23 cellular contexts compared by ENCODE assay signal in genomic region chr9:28001096-28001495, GRCh38.
"Had no signal": no experiment of that assay in that cellular context is flagged by ENCODE, and none has a peak within 500 bp of the region (broad histone marks: within the 10 kb centered on the region; RNA-seq: fewer than 3 reads in every experiment).

No MANE protein-coding gene starts in this region.

- H2AFZ ChIP-seq: parathyroid adenoma had no signal

- H3K9me3 Mint-ChIP-seq: endodermal cell; nephron; stimulated activated naive CD8-positive, alpha-beta T cell treated with anti-CD3 and anti-CD28 coated beads, Interleukin-15, amount 100 ng/mL, for 72 hours had no signal

- H3K9me3 ChIP-seq: colonic mucosa, heart right ventricle, lower lobe of right lung, psoas muscle, testis, transverse colon had no signal

- H3K4me1 Mint-ChIP-seq: endodermal cell; immature natural killer cell; memory B cell; naive B cell; stimulated activated naive B cell treated with anti-CD40 and anti-IgM and Interleukin-4, amounts not matched to agents 10 μg/mL and 1 μg/mL and 100 μg/mL, for 72 hours; stimulated activated naive CD8-positive, alpha-beta T cell treated with anti-CD3 and anti-CD28 coated beads, Interleukin-15, amount 100 ng/mL, for 72 hours had no signal

- H3K36me3 ChIP-seq: colonic mucosa, heart right ventricle, left ventricle myocardium inferior, lower lobe of right lung, transverse colon had no signal

- H3K4me3 Mint-ChIP-seq: endodermal cell; immature natural killer cell; memory B cell; naive B cell; nephron; stimulated activated naive B cell treated with anti-CD40 and anti-IgM and Interleukin-4, amounts not matched to agents 10 μg/mL and 1 μg/mL and 100 μg/mL, for 72 hours; stimulated activated naive CD8-positive, alpha-beta T cell treated with anti-CD3 and anti-CD28 coated beads, Interleukin-15, amount 100 ng/mL, for 72 hours had no signal

- H3K79me2 ChIP-seq: parathyroid adenoma had no signal

- H3K27me3 ChIP-seq: colonic mucosa, heart right ventricle, testis, transverse colon had no signal

- H3K27me3 Mint-ChIP-seq: memory B cell; stimulated activated naive B cell treated with anti-CD40 and anti-IgM and Interleukin-4, amounts not matched to agents 10 μg/mL and 1 μg/mL and 100 μg/mL, for 72 hours; stimulated activated naive CD8-positive, alpha-beta T cell treated with anti-CD3 and anti-CD28 coated beads, Interleukin-15, amount 100 ng/mL, for 72 hours had no signal

- ATAC-seq: heart right ventricle; left cardiac atrium; lower lobe of right lung; psoas muscle; sciatic nerve; stimulated activated naive B cell treated with anti-CD40 and anti-IgM and Interleukin-4, amounts not matched to agents 10 μg/mL and 1 μg/mL and 100 μg/mL, for 72 hours; stimulated activated naive CD8-positive, alpha-beta T cell treated with anti-CD3 and anti-CD28 coated beads, Interleukin-15, amount 100 ng/mL, for 72 hours had no signal

- H3K27ac Mint-ChIP-seq: endodermal cell; immature natural killer cell; memory B cell; naive B cell; stimulated activated naive B cell treated with anti-CD40 and anti-IgM and Interleukin-4, amounts not matched to agents 10 μg/mL and 1 μg/mL and 100 μg/mL, for 72 hours had no signal

- H3K27ac ChIP-seq: colonic mucosa, heart right ventricle, left ventricle myocardium inferior, lower lobe of right lung, parathyroid adenoma, psoas muscle, testis, transverse colon had no signal

- DNase-seq: colonic mucosa; effector CD4-positive, alpha-beta T cell; endodermal cell; erythroblast; heart right ventricle; hypothalamus; immature natural killer cell; kidney; left cardiac atrium; left ventricle myocardium inferior; lower lobe of right lung; naive B cell; psoas muscle; stimulated activated CD4-positive, alpha-beta T cell treated with anti-CD3 and anti-CD28 coated beads, Interleukin-2, amount 100 ng/mL, for 24 hours; stimulated activated CD4-positive, alpha-beta T cell treated with anti-CD3 and anti-CD28 coated beads, Interleukin-4, amount 100 ng/mL, for 4 hours; stimulated activated naive B cell treated with anti-CD40 and anti-IgM and Interleukin-4, amounts not matched to agents 10 μg/mL and 1 μg/mL and 100 μg/mL, for 72 hours; stimulated activated naive CD8-positive, alpha-beta T cell treated with anti-CD3 and anti-CD28 coated beads, Interleukin-15, amount 100 ng/mL, for 72 hours; testis; transverse colon had no signal

- H3K4me1 ChIP-seq: colonic mucosa, heart right ventricle, left ventricle myocardium inferior, lower lobe of right lung, parathyroid adenoma, psoas muscle, testis, transverse colon had no signal

- H3K36me3 Mint-ChIP-seq: immature natural killer cell; memory B cell; naive B cell; stimulated activated naive B cell treated with anti-CD40 and anti-IgM and Interleukin-4, amounts not matched to agents 10 μg/mL and 1 μg/mL and 100 μg/mL, for 72 hours had no signal

- H3K4me3 ChIP-seq: colonic mucosa, heart right ventricle, left ventricle myocardium inferior, lower lobe of right lung, psoas muscle, testis, transverse colon had no signal
